16 cellular contexts compared by ENCODE assay signal in genomic region chr9:130786526-130786925, GRCh38. TPM values are rescaled to one million over a fixed set of nuclear protein-coding genes. Genes with fewer than 3 reads are reported as not detected.
DNase-seq lines count a peak whose midpoint lies in the region; ATAC-seq, FAIRE-seq and TF ChIP-seq lines count a peak whose summit lies in the region.
"Had no signal": no experiment of that assay in that cellular context is flagged by ENCODE, and none has a peak within 500 bp of the region (broad histone marks: within the 10 kb centered on the region; RNA-seq: fewer than 3 reads in every experiment).

No MANE protein-coding gene starts in this region.

- no peaks in the 10 kb centered on the region for H3K36me3 ChIP-seq in IMR-90 (ENCODE audit: control insufficient read depth, insufficient read depth, low read length)
- no peaks in the 10 kb centered on the region for H3K36me3 ChIP-seq in RWPE2 (ENCODE audit: low read depth)
- H3K36me3 ChIP-seq in endothelial cell of umbilical vein (ENCODE audit: control insufficient read depth in 2 of 2, extremely low read depth in 1 of 2, insufficient read depth in 2 of 2, low read length in 2 of 2) = no peaks in the 10 kb centered on the region
- no peaks in the 10 kb centered on the region for H3K36me3 ChIP-seq in sigmoid colon

- FAIRE-seq in endothelial cell of umbilical vein (lab: Jason Lieb, UNC) = peak; percentile 33

- no peak overlapping the region for H4K91ac ChIP-seq in IMR-90 (ENCODE audit: insufficient read depth, low read depth, low read length)

- H3K14ac ChIP-seq in IMR-90 (replicated peaks; ENCODE audit: low read depth, low read length) = no peak overlapping the region

- H2BK120ac ChIP-seq in IMR-90 (ENCODE audit: low read depth, low read length) = no peak overlapping the region

- H3K18ac ChIP-seq in IMR-90 (ENCODE audit: low read depth, low read length) = no peak overlapping the region

- peaks cover 6% of the 10 kb centered on the region for H3K9me3 ChIP-seq in IMR-90 (ENCODE audit: control insufficient read depth, insufficient read depth, low read length)
- peaks cover 41% of the 10 kb centered on the region for H3K9me3 ChIP-seq in RWPE2 (ENCODE audit: severe bottlenecking)
- peaks cover 2% of the 10 kb centered on the region for H3K9me3 ChIP-seq in endothelial cell of umbilical vein (replicated peaks; ENCODE audit: control insufficient read depth, insufficient read depth, low read length)
- peaks cover 0 to 8% (median 4%) of the 10 kb centered on the region in 4 donors for H3K9me3 ChIP-seq in sigmoid colon

- H2AFZ ChIP-seq in IMR-90 (replicated peaks; ENCODE audit: low read length, poor library complexity) (no peak overlapping the region), endothelial cell of umbilical vein (ENCODE audit: low read depth, low read length) (no peak overlapping the region)

- POLR2A ChIA-PET in IMR-90 (lab: Charles Lee; ENCODE audit: unreplicated experiment) = no interaction called here
- POLR2A ChIA-PET in endothelial cell of umbilical vein (lab: Charles Lee) = no interaction called here

- BruUV-seq in IMR-90 (replicated peaks; lab: Mats Ljungman, UMichigan) = no TSS peak
- BruUV-seq in endothelial cell of umbilical vein (replicated peaks; lab: Mats Ljungman, UMichigan) = no TSS peak

- WGBS in IMR-90 (ENCODE audit: extremely low coverage in 2 of 2, insufficient read length in 1 of 2), 2 experiments = no CpG with 5 or more reads among the region's 4 CpGs
- WGBS in sigmoid colon, 2 donors = 70 to 87% methylated on average over 4 of the region's 4 CpGs

- H3K4me3 ChIP-seq in IMR-90 (ENCODE audit: insufficient read depth, low read depth, low read length) (no peak overlapping the region), RWPE2 (ENCODE audit: severe bottlenecking) (peak overlapping the region; percentile 5), endothelial cell of umbilical vein (replicated peaks in 1 of 3; ENCODE audit: insufficient read depth in 1 of 3, low read depth in 1 of 3, low read length in 3 of 3) (no peak overlapping the region), sigmoid colon (no peak overlapping the region)
- H3K4me3 ChIP-seq: BLaER1 had no signal

- H3K27me3 ChIP-seq in IMR-90 (ENCODE audit: control insufficient read depth, insufficient read depth, low read length) (no peaks in the 10 kb centered on the region), RWPE2 (ENCODE audit: insufficient read depth, poor library complexity, severe bottlenecking) (no peaks in the 10 kb centered on the region), endothelial cell of umbilical vein (ENCODE audit: control insufficient read depth in 2 of 2, insufficient read depth in 2 of 2, low read length in 2 of 2) (no peaks in the 10 kb centered on the region), sigmoid colon (no peaks in the 10 kb centered on the region)
- H3K27me3 ChIP-seq: BLaER1 had no signal

- H2AK9ac ChIP-seq in IMR-90 (replicated peaks; ENCODE audit: low read depth, low read length, poor library complexity) = no peak overlapping the region

- H3K27ac ChIP-seq in IMR-90 (ENCODE audit: insufficient read depth, low read length) (no peak overlapping the region), RWPE2 (ENCODE audit: poor library complexity, severe bottlenecking) (no peak overlapping the region), endothelial cell of umbilical vein (ENCODE audit: insufficient read depth, low read depth, low read length) (no peak overlapping the region), sigmoid colon (peak overlapping the region; percentile 53 to 76 (median 68)), substantia nigra (ENCODE audit: low read depth, low read length, poor library complexity, severe bottlenecking) (no peak overlapping the region)
- H3K27ac ChIP-seq: BLaER1 had no signal

- TF ChIP-seq EP300 in sigmoid colon (IDR thresholded peaks at IDR 0.05) = no peak

- peaks cover 3% of the 10 kb centered on the region; the same call in 1 of the 2 replicates for H4K20me1 ChIP-seq in IMR-90 (ENCODE audit: insufficient read depth, low read length)
- no peaks in the 10 kb centered on the region for H4K20me1 ChIP-seq in endothelial cell of umbilical vein (replicated peaks; ENCODE audit: control insufficient read depth, extremely low read depth, insufficient read depth, low read length)

- H2BK20ac ChIP-seq in IMR-90 (ENCODE audit: low read depth, low read length) = no peak overlapping the region

- H3K9ac ChIP-seq in IMR-90 (ENCODE audit: low read depth, low read length) = no peak overlapping the region
- no peak overlapping the region for H3K9ac ChIP-seq in endothelial cell of umbilical vein (replicated peaks; ENCODE audit: extremely low read depth, insufficient read depth, low read length)
- H3K9ac ChIP-seq: BLaER1 had no signal

- H3K4me2 ChIP-seq in IMR-90 (ENCODE audit: low read depth, low read length) (no peak overlapping the region), endothelial cell of umbilical vein (ENCODE audit: insufficient read depth, low read length) (no peak overlapping the region)
- H3K4me2 ChIP-seq: BLaER1 had no signal

- peaks cover 40 to 63% of the 10 kb centered on the region in 2 experiments for H3K79me1 ChIP-seq in IMR-90 (ENCODE audit: low read depth in 1 of 2, low read length in 2 of 2)

- peaks cover 24% of the 10 kb centered on the region for H3K79me2 ChIP-seq in endothelial cell of umbilical vein (ENCODE audit: control insufficient read depth, insufficient read depth, low read length)

- no peak for TF ChIP-seq POLR2A in IMR-90 (IDR thresholded peaks at IDR 0.05; ENCODE audit: low read depth, low read length)
- no peak for TF ChIP-seq POLR2A in endothelial cell of umbilical vein (IDR thresholded peaks at IDR 0.05; ENCODE audit: low read depth, low read length)
- no peak for TF ChIP-seq POLR2A in sigmoid colon (IDR thresholded peaks at IDR 0.05)

- no peak for TF ChIP-seq RAD21 in IMR-90 (IDR thresholded peaks at IDR 0.05; ENCODE audit: low read length)

- H2BK5ac ChIP-seq in IMR-90 (ENCODE audit: low read depth, low read length, poor library complexity, severe bottlenecking) = no peak overlapping the region

- dilution Hi-C loops in IMR-90 (cut with HindIII; ENCODE audit: low sequenced_read_pairs, unreplicated experiment) (no loop called here), endothelial cell of umbilical vein (cut with MboI; ENCODE audit: extremely low pct_ligation_motif_present, low sequenced_read_pairs) (no loop called here)

- H3K56ac ChIP-seq in IMR-90 (ENCODE audit: extremely low read depth, insufficient read depth, low read length) = no peak overlapping the region

- ATAC-seq in IMR-90 (ENCODE audit: low read depth) (no peak), RWPE2 (ENCODE audit: low read depth) (no peak)

- peak overlapping the region; percentile 24; the same call in 1 of the 2 replicates for H2AK5ac ChIP-seq in IMR-90 (ENCODE audit: low read depth, low read length)

- H3K23ac ChIP-seq in IMR-90 (ENCODE audit: low read depth, low read length) = no peak overlapping the region

- H3K4ac ChIP-seq in IMR-90 (ENCODE audit: low read depth, low read length) = peak overlapping the region; percentile 39; the same call in 1 of the 2 replicates

- intact Hi-C loops in IMR-90 (cut with micrococcal nuclease) = no loop called here
- intact Hi-C loops in endothelial cell of umbilical vein (cut with micrococcal nuclease) = loop anchor here (2.0 kb wide), 1 partner anchor 16 kb away; no protein-coding TSS in a partner anchor
- intact Hi-C loops in sigmoid colon (cut with DNase I) = no loop called here

- no peak overlapping the region for H4K5ac ChIP-seq in IMR-90 (ENCODE audit: low read depth, low read length)

- H3K9me1 ChIP-seq in IMR-90 (ENCODE audit: insufficient read depth, low read length) (peaks cover 10% of the 10 kb centered on the region), endothelial cell of umbilical vein (replicated peaks; ENCODE audit: control insufficient read depth, extremely low read depth, insufficient read depth, low read length) (no peaks in the 10 kb centered on the region)

- CTCF ChIA-PET in IMR-90 (lab: Yijun Ruan, JAX) = no interaction called here
- CTCF ChIA-PET in endothelial cell of umbilical vein (lab: Charles Lee) = interaction anchor here (0.7 to 1.8 kb wide), 15 partner anchors 9 to 260 kb away, joined by 3 to 10 read pairs (median 4); no protein-coding TSS in a partner anchor

- H3K4me1 ChIP-seq in IMR-90 (ENCODE audit: control insufficient read depth, insufficient read depth, low read length) = peaks cover 5% of the 10 kb centered on the region
- H3K4me1 ChIP-seq in RWPE2 (ENCODE audit: insufficient read depth, poor library complexity, severe bottlenecking) = no peaks in the 10 kb centered on the region
- H3K4me1 ChIP-seq in endothelial cell of umbilical vein (ENCODE audit: control insufficient read depth, extremely low read depth, insufficient read depth, low read length) = peaks cover 11% of the 10 kb centered on the region
- peaks cover 0 to 49% (median 40%) of the 10 kb centered on the region in 4 donors for H3K4me1 ChIP-seq in sigmoid colon
- H3K4me1 ChIP-seq: BLaER1 had no signal

- no peak overlapping the region for H2BK15ac ChIP-seq in IMR-90 (ENCODE audit: low read depth, low read length)

- TF ChIP-seq CTCF in IMR-90 (conservative IDR thresholded peaks at IDR 0.05; ENCODE audit: low read depth, low read length) (no peak), RWPE2 (IDR thresholded peaks at IDR 0.05; ENCODE audit: poor library complexity, severe bottlenecking) (no peak), endothelial cell of umbilical vein (IDR thresholded peaks at IDR 0.05; ENCODE audit: extremely low read depth in 1 of 2, insufficient read depth in 1 of 2, low read depth in 1 of 2, low read length in 2 of 2) (no peak), sigmoid colon (IDR thresholded peaks at IDR 0.05) (no peak)

- in situ Hi-C loops in IMR-90 (cut with MboI; ENCODE audit: low sequenced_read_pairs) = no loop called here

- H4K8ac ChIP-seq in IMR-90 (ENCODE audit: low read depth in 2 of 2, low read length in 2 of 2) = 0 out of 4 replicates have a peak overlapping the region, but pooled peaks of 1 of the 2 experiments have one; percentile 15

- no peak for DNase-seq in IMR-90
- no peak for DNase-seq in RWPE2 (ENCODE audit: low spot score)
- peak; percentile 43 for DNase-seq in endothelial cell of umbilical vein (ENCODE audit: low read depth, low spot score)
- no peak for DNase-seq in sigmoid colon
- DNase-seq in substantia nigra (lab: John Stamatoyannopoulos, UW) = no peak
- DNase-seq in HuH-7.5 (ENCODE audit: low spot score) = no peak
- no peak for DNase-seq in SHP77 (lab: John Stamatoyannopoulos, UW)
- DNase-seq: CD4-positive, alpha-beta memory T cell; DMS153; GF-D8; NCI-H1048; NCI-H1436; NCI-H1930; NCI-H345; NCI-H524 treated with DMSO at 0.1 percent for 48 hours had no signal

RNA-seq across cellular contexts. Expression of gene ABL1, which starts 48.5 kb away (rescaled TPM):
- total RNA-seq in IMR-90 (2012; rRNA removed) = 31.9 and 33.7 TPM in 2 replicates
- polyA plus RNA-seq in IMR-90 (2012; rRNA removed) = 49.1 and 50.7 TPM in 2 replicates
- polyA plus RNA-seq in IMR-90 (2012; cell fraction: cytosol; rRNA removed) = 35.4 and 41.3 TPM in 2 replicates
- polyA plus RNA-seq in IMR-90 (2012; cell fraction: nucleus; rRNA removed; ENCODE audit: low replicate concordance) = 61.9 and 74.7 TPM in 2 replicates
- total RNA-seq in endothelial cell of umbilical vein = 79.2 and 87.1 TPM in 2 replicates
- 31.1 and 32.1 TPM in 2 replicates for polyA plus RNA-seq in endothelial cell of umbilical vein
- polyA plus RNA-seq in endothelial cell of umbilical vein (2011; cell fraction: cytosol; rRNA removed) = 34.6 and 35.8 TPM in 2 replicates
- 51.9 and 57.9 TPM in 2 replicates for polyA plus RNA-seq in endothelial cell of umbilical vein (2011; cell fraction: nucleus; rRNA removed)
- 60.7 and 65.3 TPM in 2 replicates for polyA plus RNA-seq in endothelial cell of umbilical vein (2012)
- 61.8 and 64.1 TPM in 2 replicates for polyA minus RNA-seq in endothelial cell of umbilical vein
- 54.0 TPM for polyA minus RNA-seq in endothelial cell of umbilical vein (2011; cell fraction: cytosol; rRNA and poly(A)+ RNA removed)
- 37.1 and 47.0 TPM in 2 replicates for polyA minus RNA-seq in endothelial cell of umbilical vein (2011; cell fraction: nucleus; rRNA and poly(A)+ RNA removed)
- 100 to 1,000 TPM in 2 of 4 donors, 10 to 100 TPM in 2; 69.6 to 127 (median 101) TPM for total RNA-seq in sigmoid colon
- 10 to 100 TPM; 24.5 to 50.0 (median 31.8) TPM for polyA plus RNA-seq in sigmoid colon

Comparison
In these comparisons a context has a peak if more than half of its experiments do, and no peak if none do; other contexts are left out.
1. H3K27ac ChIP-seq: peak in sigmoid colon (4 of 4); none in IMR-90 (single experiment), RWPE2 (single experiment), endothelial cell of umbilical vein (single experiment) and substantia nigra (single experiment).